Comparison of ENCODE assay signal across 8 cellular contexts in the genomic region with DNA sequence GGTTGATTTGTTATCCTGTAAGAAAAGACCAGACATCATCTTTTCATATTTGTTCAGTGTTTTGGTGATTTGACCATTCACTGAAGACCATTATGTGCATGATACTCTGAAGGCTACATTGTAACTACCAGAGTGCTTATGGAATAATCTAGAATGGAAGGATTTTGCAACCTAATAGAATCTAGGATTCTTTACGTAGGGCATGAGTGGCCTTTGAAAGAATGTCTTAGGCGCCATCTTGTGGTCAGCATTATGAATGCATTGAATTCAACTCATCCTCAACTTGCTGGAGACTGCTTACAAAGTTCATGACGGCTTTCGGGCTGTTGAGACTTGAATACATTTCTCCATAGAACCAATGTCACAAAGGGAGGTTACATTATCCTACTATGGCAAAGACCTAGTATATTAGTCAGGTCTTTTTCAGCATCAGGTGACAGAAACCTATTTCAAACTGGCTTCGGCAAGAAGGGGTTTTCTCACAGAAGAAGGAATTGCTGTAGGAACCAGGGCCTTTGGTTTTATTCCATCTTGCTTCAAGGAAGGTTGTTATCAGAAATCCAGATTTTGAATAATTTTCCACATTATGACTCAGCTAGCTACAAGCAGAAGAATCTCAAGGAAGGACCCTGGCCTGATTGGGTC.
DNase-seq lines count a peak whose midpoint lies in the region; ATAC-seq and TF ChIP-seq lines count a peak whose summit lies in the region.

No MANE protein-coding gene starts in this region.

- H3K27ac ChIP-seq in gastroesophageal sphincter (no peak overlapping the region), ovary (no peak overlapping the region)

- DNase-seq in COLO829 (ENCODE audit: low spot score) (peak; percentile 87), HUDEP-2 (lab: John Stamatoyannopoulos, UW; ENCODE audit: unreplicated experiment in 76 of 76) (peak in 53 of 76 experiments; percentile 1 to 75 (median 34)), OCI-M2 (lab: John Stamatoyannopoulos, UW; ENCODE audit: unreplicated experiment) (peak; percentile 27), ovary (peak in 3 of 5 donors; percentile 23 to 71 (median 44)), occipital lobe (lab: John Stamatoyannopoulos, UW) (no peak)
- peak; percentile 29 for DNase-seq in activated gamma-delta T cell treated with anti-CD3 and anti-CD28 coated beads, Interleukin-2, amount 50 U/mL, for 16 hours (ENCODE audit: low read depth)

- ATAC-seq in GM19372 (IDR thresholded peaks at IDR 0.05; ENCODE audit: low read depth, unreplicated experiment) (peak; percentile 68), gastroesophageal sphincter (peak; percentile 79)

- no peak overlapping the region for H3K4me3 ChIP-seq in gastroesophageal sphincter
- H3K4me3 ChIP-seq in ovary = no peak overlapping the region

- H3K36me3 ChIP-seq in gastroesophageal sphincter (no peaks in the 10 kb centered on the region), ovary (no peaks in the 10 kb centered on the region)

- TF ChIP-seq EP300 in gastroesophageal sphincter (IDR thresholded peaks at IDR 0.05) (no peak), ovary (IDR thresholded peaks at IDR 0.05) (no peak)

- intact Hi-C loops in ovary (cut with DNase I) = loop anchor here in 3 of 4 donors (5.0 to 10.0 kb wide), 4 partner anchors 125 to 865 kb away; a partner anchor contains a TSS

- WGBS in gastroesophageal sphincter (ENCODE audit: low coverage in 1 of 2), 2 donors = 12 to 23% methylated on average over 5 of the region's 5 CpGs
- 16 to 17% (median 16%) methylated on average over 5 of the region's 5 CpGs for WGBS in ovary, 3 donors

- H3K9me3 ChIP-seq in gastroesophageal sphincter (no peaks in the 10 kb centered on the region), ovary (no peaks in the 10 kb centered on the region)

- H3K4me1 ChIP-seq in gastroesophageal sphincter (no peaks in the 10 kb centered on the region), ovary (ENCODE audit: insufficient read depth) (peaks cover 3% of the 10 kb centered on the region)

- TF ChIP-seq CTCF in gastroesophageal sphincter (IDR thresholded peaks at IDR 0.05) (peak; percentile 84 to 87 (median 85)), ovary (IDR thresholded peaks at IDR 0.05) (peak; percentile 49 to 81 (median 78))

- H3K27me3 ChIP-seq in gastroesophageal sphincter (no peaks in the 10 kb centered on the region), ovary (no peaks in the 10 kb centered on the region)

- TF ChIP-seq POLR2A in gastroesophageal sphincter (IDR thresholded peaks at IDR 0.05) (no peak), ovary (IDR thresholded peaks at IDR 0.05) (no peak)
